12 cellular contexts compared by ENCODE assay signal in genomic region chr2:62055724-62056336, GRCh38.
"Had no signal": no experiment of that assay in that cellular context is flagged by ENCODE, and none has a peak within 500 bp of the region (broad histone marks: within the 10 kb centered on the region; RNA-seq: fewer than 3 reads in every experiment).

No MANE protein-coding gene starts in this region.

- H3K27me3 Mint-ChIP-seq: naive B cell had no signal

- H3K27me3 ChIP-seq: adrenal gland, neural progenitor cell, right lobe of liver, stomach, testis, upper lobe of left lung had no signal

- H3K36me3 ChIP-seq: adrenal gland, neural progenitor cell, right lobe of liver, upper lobe of left lung had no signal

- H2AFZ ChIP-seq: neural progenitor cell had no signal

- H3K9me3 Mint-ChIP-seq: neural progenitor cell had no signal

- H3K4me3 Mint-ChIP-seq: naive B cell, neural progenitor cell had no signal

- H3K4me1 Mint-ChIP-seq: naive B cell had no signal

- H3K27ac Mint-ChIP-seq: naive B cell, neural progenitor cell had no signal

- H3K4me1 ChIP-seq: right lobe of liver, stomach, testis, upper lobe of left lung had no signal

- H3K9ac ChIP-seq: neural progenitor cell had no signal

- ATAC-seq: psoas muscle, right lobe of liver had no signal

- H3K27ac ChIP-seq: adrenal gland, neural progenitor cell, psoas muscle, right lobe of liver, stomach, testis, upper lobe of left lung had no signal

- H3K4me3 ChIP-seq: adrenal gland, neural progenitor cell, psoas muscle, right lobe of liver, stomach, testis, upper lobe of left lung had no signal

- DNase-seq: activated naive CD4-positive, alpha-beta T cell treated with anti-CD3 and anti-CD28 coated beads, Interleukin-2, amount 50 U/mL, for 16 hours; adrenal gland; cortex of kidney; effector memory CD4-positive, alpha-beta T cell; naive B cell; psoas muscle; right lobe of liver; stomach; SW 1271; testis; upper lobe of left lung had no signal

- H3K9me3 ChIP-seq: adrenal gland, psoas muscle, right lobe of liver, stomach, testis, upper lobe of left lung had no signal

- H3K4me2 ChIP-seq: neural progenitor cell had no signal
